In genomic region chr13:43057653-43058317, GRCh38 we compare ENCODE assay signal across 8 cellular contexts. TPM values are rescaled to one million over a fixed set of nuclear protein-coding genes. Genes with fewer than 3 reads are reported as not detected.
DNase-seq lines count a peak whose midpoint lies in the region; ATAC-seq and TF ChIP-seq lines count a peak whose summit lies in the region.

No MANE protein-coding gene starts in this region.

- TF ChIP-seq CTCF in activated B cell treated with CpG ODN at 0.5 μM for 24 hours (IDR thresholded peaks at IDR 0.05) (no peak), heart left ventricle (IDR thresholded peaks at IDR 0.05) (no peak)

- peaks cover 23 to 36% (median 28%) of the 10 kb centered on the region in 4 donors for H3K4me1 Mint-ChIP-seq in CD4-positive, alpha-beta memory T cell
- peaks cover 45% of the 10 kb centered on the region for H3K4me1 Mint-ChIP-seq in activated B cell treated with CpG ODN at 0.5 μM for 24 hours

- H3K4me3 ChIP-seq in CD4-positive, alpha-beta memory T cell (ENCODE audit: low read length in 2 of 2) = no peak overlapping the region
- H3K4me3 ChIP-seq in heart left ventricle = no peak overlapping the region

- H3K27ac ChIP-seq in CD4-positive, alpha-beta memory T cell (ENCODE audit: low read depth, low read length) = peak overlapping the region; percentile 27
- H3K27ac ChIP-seq in heart left ventricle = peak overlapping the region; percentile 6 to 93 (median 66)

- H3K4me1 ChIP-seq in CD4-positive, alpha-beta memory T cell (ENCODE audit: insufficient read depth, low read length) = peaks cover 51% of the 10 kb centered on the region
- peaks cover 5 to 56% (median 43%) of the 10 kb centered on the region in 12 donors for H3K4me1 ChIP-seq in heart left ventricle

- peak; percentile 60 to 88 (median 67) for DNase-seq in CD4-positive, alpha-beta memory T cell
- DNase-seq in activated B cell treated with CpG ODN at 0.5 μM for 24 hours = no peak
- peak in 2 of 5 donors; percentile 38 to 47 for DNase-seq in heart left ventricle
- DNase-seq in Kasumi-1 (lab: John Stamatoyannopoulos, UW) = no peak
- no peak for DNase-seq in stimulated activated CD4-positive, alpha-beta T cell treated with anti-CD3 and anti-CD28 coated beads, Interleukin-12 subunit alpha, Interleukin-12 subunit beta, amount 100 ng/mL, for 4 hours
- DNase-seq in SIG-M5 treated with dmso at 0.1 percent for 504 hours (lab: John Stamatoyannopoulos, UW; ENCODE audit: unreplicated experiment) = no peak

- ATAC-seq in HG02759 (IDR thresholded peaks at IDR 0.05; ENCODE audit: unreplicated experiment) (peak; percentile 56), activated B cell treated with CpG ODN at 0.5 μM for 24 hours (ENCODE audit: low read depth) (peak; percentile 38), heart left ventricle (peak in 3 of 4 donors; percentile 6 to 70 (median 34)), HG03571 (IDR thresholded peaks at IDR 0.05; ENCODE audit: unreplicated experiment) (no peak)

- no peaks in the 10 kb centered on the region for H3K36me3 ChIP-seq in CD4-positive, alpha-beta memory T cell (ENCODE audit: insufficient read depth, low read length)
- peaks cover 0 to 4% (median 0%) of the 10 kb centered on the region in 9 donors for H3K36me3 ChIP-seq in heart left ventricle

- H3K9me3 Mint-ChIP-seq in CD4-positive, alpha-beta memory T cell = no peaks in the 10 kb centered on the region
- H3K9me3 Mint-ChIP-seq in activated B cell treated with CpG ODN at 0.5 μM for 24 hours = no peaks in the 10 kb centered on the region

- no peaks in the 10 kb centered on the region for H3K27me3 ChIP-seq in CD4-positive, alpha-beta memory T cell (ENCODE audit: insufficient read depth, low read length)
- no peaks in the 10 kb centered on the region for H3K27me3 ChIP-seq in heart left ventricle

- H3K27me3 Mint-ChIP-seq in CD4-positive, alpha-beta memory T cell = no peaks in the 10 kb centered on the region
- no peaks in the 10 kb centered on the region for H3K27me3 Mint-ChIP-seq in activated B cell treated with CpG ODN at 0.5 μM for 24 hours

- H3K4me3 Mint-ChIP-seq in CD4-positive, alpha-beta memory T cell = peak overlapping the region; percentile 15 to 74 (median 64)
- H3K4me3 Mint-ChIP-seq in activated B cell treated with CpG ODN at 0.5 μM for 24 hours = peak overlapping the region; percentile 25

- H3K9me3 ChIP-seq in CD4-positive, alpha-beta memory T cell (ENCODE audit: control insufficient read depth in 1 of 2, low read length in 2 of 2) = no peaks in the 10 kb centered on the region
- peaks cover 0 to 12% (median 0%) of the 10 kb centered on the region in 12 donors for H3K9me3 ChIP-seq in heart left ventricle

- H3K36me3 Mint-ChIP-seq in CD4-positive, alpha-beta memory T cell = peaks cover 12 to 21% of the 10 kb centered on the region in 2 donors
- peaks cover 25% of the 10 kb centered on the region for H3K36me3 Mint-ChIP-seq in activated B cell treated with CpG ODN at 0.5 μM for 24 hours (ENCODE audit: low read depth)

- no peak for TF ChIP-seq POLR2A in heart left ventricle (IDR thresholded peaks at IDR 0.05)

- WGBS in heart left ventricle, 4 donors = 32 to 57% (median 51%) methylated on average over 3 of the region's 3 CpGs

- intact Hi-C loops in CD4-positive, alpha-beta memory T cell (cut with micrococcal nuclease) = no loop called here
- intact Hi-C loops in activated B cell treated with CpG ODN at 0.5 μM for 24 hours (cut with micrococcal nuclease) = no loop called here
- intact Hi-C loops in heart left ventricle (cut with DNase I) = loop anchor here in 1 of 10 donors (5.0 kb wide), 1 partner anchor 65 kb away; the partner anchor contains the start of gene EPSTI1

- CTCF ChIA-PET in CD4-positive, alpha-beta memory T cell (lab: Charles Lee; ENCODE audit: partially characterized antibody) = interaction anchor here (0.9 to 3.7 kb wide), 5 partner anchors 28 to 88 kb away, joined by 3 to 10 read pairs (median 3); partner anchors contain the start of gene DNAJC15
- CTCF ChIA-PET in activated B cell treated with CpG ODN at 0.5 μM for 24 hours (lab: Charles Lee) = interaction anchor here (1.6 kb wide), 1 partner anchor 30 kb away, joined by 3 read pairs; no protein-coding TSS in a partner anchor

- POLR2A ChIA-PET in CD4-positive, alpha-beta memory T cell (lab: Charles Lee; ENCODE audit: partially characterized antibody) = interaction anchor here (0.9 to 7.1 kb wide), 5 partner anchors 10 to 66 kb away, joined by 3 to 97 read pairs (median 4); partner anchors contain the start of genes DNAJC15 and EPSTI1
- POLR2A ChIA-PET in activated B cell treated with CpG ODN at 0.5 μM for 24 hours (lab: Charles Lee) = interaction anchor here (2.2 kb wide), 1 partner anchor 11 kb away, joined by 8 read pairs; no protein-coding TSS in a partner anchor

- H3K27ac Mint-ChIP-seq in CD4-positive, alpha-beta memory T cell = peak overlapping the region in 6 of 7 donors; percentile 85 to 95 (median 89)
- H3K27ac Mint-ChIP-seq in activated B cell treated with CpG ODN at 0.5 μM for 24 hours = peak overlapping the region; percentile 65

RNA-seq across cellular contexts. Expression of gene DNAJC15, which starts 34.4 kb away (rescaled TPM):
- 10 to 100 TPM in 1 of 2 experiments, 1 to 10 TPM in 1; 9.7 to 11.1 TPM for total RNA-seq in CD4-positive, alpha-beta memory T cell
- polyA plus RNA-seq in CD4-positive, alpha-beta memory T cell = 10 to 100 TPM; 14.8 to 16.0 TPM
- total RNA-seq in activated B cell treated with CpG ODN at 0.5 μM for 24 hours = 19.1 and 19.3 TPM in 2 replicates
- 10 to 100 TPM; 12.8 to 28.5 (median 24.1) TPM for total RNA-seq in heart left ventricle
- 10 to 100 TPM; 32.9 to 39.2 TPM for polyA plus RNA-seq in heart left ventricle

Comparison
In these comparisons a context has a peak if more than half of its experiments do, and no peak if none do; other contexts are left out.
1. DNase-seq: peak in CD4-positive, alpha-beta memory T cell (5 of 5); none in activated B cell treated with CpG ODN at 0.5 μM for 24 hours (single experiment), Kasumi-1 (0 of 2), stimulated activated CD4-positive, alpha-beta T cell treated with anti-CD3 and anti-CD28 coated beads, Interleukin-12 subunit alpha, Interleukin-12 subunit beta, amount 100 ng/mL, for 4 hours (single experiment) and SIG-M5 treated with dmso at 0.1 percent for 504 hours (single experiment).